In the genomic region with DNA sequence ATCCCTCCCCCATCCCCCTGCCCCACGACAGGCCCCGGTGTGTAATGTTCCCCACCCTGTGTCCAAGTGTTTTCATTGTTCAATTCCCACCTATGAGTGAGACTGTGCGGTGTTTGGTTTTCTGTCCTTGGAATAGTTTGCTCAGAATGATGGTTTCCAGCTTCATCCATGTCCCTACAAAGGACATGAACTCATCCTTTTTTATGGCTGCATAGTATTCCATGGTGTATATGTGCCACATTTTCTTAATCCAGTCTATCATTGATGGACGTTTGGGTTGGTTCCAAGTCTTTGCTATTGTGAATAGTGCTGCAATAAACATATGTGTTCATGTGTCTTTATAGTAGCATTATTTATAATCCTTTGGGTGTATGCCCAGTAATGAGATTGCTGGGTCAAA, we compare ENCODE assay signal across 15 cellular contexts. TPM values are rescaled to one million over a fixed set of nuclear protein-coding genes. Genes with fewer than 3 reads are reported as not detected.
DNase-seq lines count a peak whose midpoint lies in the region; ATAC-seq and TF ChIP-seq lines count a peak whose summit lies in the region.
"Not testable (repeated sequence)": the region's sequence is repeated elsewhere in the genome, so short reads cannot be mapped to it uniquely, and the experiment has no call there.
"Had no signal": no experiment of that assay in that cellular context is flagged by ENCODE, and none has a peak within 500 bp of the region (broad histone marks: within the 10 kb centered on the region; RNA-seq: fewer than 3 reads in every experiment).

No MANE protein-coding gene starts in this region.

- DNase-seq in A673 (ENCODE audit: low spot score); Caco-2; left ventricle myocardium inferior; type B pancreatic cell (ENCODE audit: extremely low spot score, unreplicated experiment): not testable (repeated sequence)
- DNase-seq in colonic mucosa (peak; percentile 15), left lobe of liver (ENCODE audit: low spot score) (peak; percentile 5)

- not testable (repeated sequence) for H3K9me3 ChIP-seq in A673 (ENCODE audit: low read depth, low read length, poor library complexity, severe bottlenecking); Caco-2; HEK293 (ENCODE audit: control insufficient read depth, insufficient read depth, low read depth, low read length); colonic mucosa; left ventricle myocardium inferior (replicated peaks)

- not testable (repeated sequence) for TF ChIP-seq CTCF in A673 (conservative IDR thresholded peaks at IDR 0.05; ENCODE audit: low read depth, low read length); Caco-2 (IDR thresholded peaks at IDR 0.05; ENCODE audit: insufficient read depth in 1 of 2, low read depth in 1 of 2, low read length in 1 of 2, severe bottlenecking in 1 of 2, unreplicated experiment in 1 of 2); HEK293 (tag by site-specific recombination; IDR thresholded peaks at IDR 0.05); colonic mucosa (IDR thresholded peaks at IDR 0.05); left ventricle myocardium inferior (IDR thresholded peaks at IDR 0.05; ENCODE audit: borderline replicate concordance); type B pancreatic cell (conservative IDR thresholded peaks at IDR 0.05)

- H3K36me3 Mint-ChIP-seq in Caco-2 (ENCODE audit: insufficient read depth, unreplicated experiment); type B pancreatic cell: not testable (repeated sequence)

- not testable (repeated sequence) for H3K27ac ChIP-seq in A673 (ENCODE audit: low read depth, low read length, poor library complexity, severe bottlenecking); HEK293 (ENCODE audit: extremely low read depth, low read depth, low read length); colonic mucosa
- peak overlapping the region; percentile 37 for H3K27ac ChIP-seq in left ventricle myocardium inferior (replicated peaks)

- not testable (repeated sequence) for ATAC-seq in left lobe of liver

- not testable (repeated sequence) for BruUV-seq in A673 (replicated peaks; lab: Mats Ljungman, UMichigan); Caco-2 (replicated peaks; lab: Mats Ljungman, UMichigan)

- H3K4me1 ChIP-seq in A673 (ENCODE audit: insufficient read depth, low read length, poor library complexity, severe bottlenecking) (peaks cover 23% of the 10 kb centered on the region), Caco-2 (peaks cover 16% of the 10 kb centered on the region), left ventricle myocardium inferior (peaks cover 47% of the 10 kb centered on the region)
- not testable (repeated sequence) for H3K4me1 ChIP-seq in HEK293 (ENCODE audit: control insufficient read depth, insufficient read depth, low read length); colonic mucosa

- intact Hi-C loops in A673 (cut with micrococcal nuclease; ENCODE audit: unreplicated experiment); Caco-2 (cut with micrococcal nuclease; ENCODE audit: unreplicated experiment); colonic mucosa (cut with DNase I); left ventricle myocardium inferior (cut with micrococcal nuclease): not testable (repeated sequence)

- H3K4me1 Mint-ChIP-seq in Caco-2 (ENCODE audit: low read depth, unreplicated experiment) (peaks cover 27% of the 10 kb centered on the region), type B pancreatic cell (ENCODE audit: unreplicated experiment) (peaks cover 24% of the 10 kb centered on the region)

- peak overlapping the region; percentile 28 for H3K4me3 ChIP-seq in A673 (ENCODE audit: low read depth, low read length, poor library complexity, severe bottlenecking)
- H3K4me3 ChIP-seq in Caco-2 (ENCODE audit: low read depth, low read length); HEK293 (ENCODE audit: low read depth, low read length); colonic mucosa; left ventricle myocardium inferior: not testable (repeated sequence)

- H3K9ac ChIP-seq in colonic mucosa (ENCODE audit: low read depth in 2 of 2, low read length in 2 of 2), result not testable (repeated sequence)

- H3K36me3 ChIP-seq in A673 (ENCODE audit: insufficient read depth, low read length, poor library complexity, severe bottlenecking), result peaks cover 42% of the 10 kb centered on the region
- not testable (repeated sequence) for H3K36me3 ChIP-seq in Caco-2 (ENCODE audit: control insufficient read depth, insufficient read depth, low read length); HEK293 (ENCODE audit: control insufficient read depth in 2 of 2, insufficient read depth in 1 of 2, low read length in 2 of 2); colonic mucosa; left ventricle myocardium inferior

- H3K4me3 Mint-ChIP-seq in Caco-2 (ENCODE audit: unreplicated experiment), result not testable (repeated sequence)
- H3K4me3 Mint-ChIP-seq in type B pancreatic cell, result peak overlapping the region; percentile 5

- CTCF ChIA-PET in A673 (lab: Charles Lee); Caco-2 (lab: Charles Lee); HEK293 (lab: Yijun Ruan, JAX): not testable (repeated sequence)

- not testable (repeated sequence) for H3K27me3 Mint-ChIP-seq in Caco-2 (ENCODE audit: insufficient read depth, unreplicated experiment); type B pancreatic cell

- not testable (repeated sequence) for H3K27me3 ChIP-seq in A673 (replicated peaks; ENCODE audit: insufficient read depth, low read depth, low read length, poor library complexity); Caco-2 (replicated peaks; ENCODE audit: control insufficient read depth, insufficient read depth, low read length); colonic mucosa; left ventricle myocardium inferior (ENCODE audit: low read depth)

- peak overlapping the region; percentile 47 for H3K27ac Mint-ChIP-seq in Caco-2 (ENCODE audit: unreplicated experiment)
- H3K27ac Mint-ChIP-seq in type B pancreatic cell, result peak overlapping the region; percentile 95

- H3K9me3 Mint-ChIP-seq in Caco-2 (ENCODE audit: unreplicated experiment); type B pancreatic cell: not testable (repeated sequence)

- POLR2A ChIA-PET in A673 (lab: Charles Lee; ENCODE audit: low non-redundant PET); Caco-2 (lab: Charles Lee): not testable (repeated sequence)
- POLR2A ChIA-PET in HEK293 (lab: Yijun Ruan, JAX), result interaction anchor here (0.5 kb wide), 1 partner anchor 22 kb away, joined by 3 read pairs; no protein-coding TSS in a partner anchor

TF ChIP-seq in HEK293, 187 proteins besides CTCF, POLR2A, EP300 and RAD21:
- TF ChIP-seq, protein P1, sequence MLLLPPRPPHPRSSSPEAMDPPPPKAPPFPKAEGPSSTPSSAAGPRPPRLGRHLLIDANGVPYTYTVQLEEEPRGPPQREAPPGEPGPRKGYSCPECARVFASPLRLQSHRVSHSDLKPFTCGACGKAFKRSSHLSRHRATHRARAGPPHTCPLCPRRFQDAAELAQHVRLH (tag by site-specific recombination; IDR thresholded peaks at IDR 0.05), result 0 out of 2 replicates have a peak, but pooled peaks have one; percentile 41
- TF ChIP-seq ZNF146 (tag by site-specific recombination; IDR thresholded peaks at IDR 0.05), result peak; percentile 97
TF ChIP-seq in HEK293: peak in this region for 2; not testable (repeated sequence) for 185.

RNA-seq across cellular contexts. Expression of gene ABHD6, which starts 5.3 kb away (rescaled TPM):
- total RNA-seq in A673 (2021) (154 and 155 TPM in 2 replicates), Caco-2 (2022) (15.4 and 16.1 TPM in 2 replicates), colonic mucosa (10 to 100 TPM; 16.5 to 24.5 TPM), left ventricle myocardium inferior (7.2 TPM), left lobe of liver (56.2 TPM), type B pancreatic cell (ENCODE audit: low replicate concordance) (15.7 and 25.4 TPM in 2 replicates)

RNA-seq across cellular contexts. Expression of gene DNASE1L3, which starts 32.1 kb away (rescaled TPM):
- not detected in 2 replicates for total RNA-seq in A673 (2021)
- 0.27 TPM in 1 of 2 replicates, not detected in the other for total RNA-seq in Caco-2 (2022)
- 1 to 10 TPM; 2.2 to 6.2 TPM for total RNA-seq in colonic mucosa
- 4.5 TPM for total RNA-seq in left ventricle myocardium inferior
- 33.0 TPM for total RNA-seq in left lobe of liver
- not detected in 2 replicates for total RNA-seq in type B pancreatic cell (ENCODE audit: low replicate concordance)
- total RNA-seq: A172; Calu3; CD4-positive, alpha-beta memory T cell; CD4-positive, CD25-positive, alpha-beta regulatory T cell; CD8-positive, alpha-beta memory T cell; CD8-positive, alpha-beta T cell; Daoy; G401 had no signal
